ENCODE assay signal across 12 cellular contexts in genomic region chr9:121568541-121569265, GRCh38.
DNase-seq lines count a peak whose midpoint lies in the region; ATAC-seq and TF ChIP-seq lines count a peak whose summit lies in the region.
"Had no signal": no experiment of that assay in that cellular context is flagged by ENCODE, and none has a peak within 500 bp of the region (broad histone marks: within the 10 kb centered on the region; RNA-seq: fewer than 3 reads in every experiment).

No MANE protein-coding gene starts in this region.

- peaks cover 10 to 65% of the 10 kb centered on the region in 2 donors for H3K4me1 ChIP-seq in muscle layer of duodenum (ENCODE audit: control insufficient read depth in 1 of 2, insufficient read depth in 2 of 2, low read length in 2 of 2)
- H3K4me1 ChIP-seq in uterus, result peaks cover 11 to 20% of the 10 kb centered on the region in 2 donors

- no peak for ATAC-seq in GM21360 (IDR thresholded peaks at IDR 0.05; ENCODE audit: unreplicated experiment)
- ATAC-seq: left colon had no signal

- DNase-seq in RPMI7951 (ENCODE audit: low read depth), result peak; percentile 65
- DNase-seq in fibroblast of peridontal ligament (ENCODE audit: extremely low read depth), result peak; percentile 27
- DNase-seq in uterus, result peak; percentile 53 to 57
- no peak for DNase-seq in GM20000 (ENCODE audit: low spot score)
- DNase-seq in activated naive CD4-positive, alpha-beta T cell (lab: John Stamatoyannopoulos, UW), result no peak
- DNase-seq: DND-41, NCI-H2081, RPMI8226, spleen had no signal

- TF ChIP-seq POLR2A in uterus (IDR thresholded peaks at IDR 0.05), result no peak

- H3K27ac ChIP-seq in muscle layer of duodenum (ENCODE audit: low read length) (peak overlapping the region; percentile 81), uterus (peak overlapping the region; percentile 84)

- intact Hi-C loops in uterus (cut with DNase I; ENCODE audit: low total_unique reads), result no loop called here

- H3K9me3 ChIP-seq in muscle layer of duodenum (ENCODE audit: control insufficient read depth in 1 of 2, low read length in 2 of 2), result no peaks in the 10 kb centered on the region
- no peaks in the 10 kb centered on the region for H3K9me3 ChIP-seq in uterus
- H3K9me3 ChIP-seq: spleen had no signal

- H3K4me3 ChIP-seq in muscle layer of duodenum (ENCODE audit: low read depth in 1 of 2, low read length in 2 of 2) (peak overlapping the region; percentile 44 to 73), uterus (no peak overlapping the region)
- H3K4me3 ChIP-seq: spleen had no signal

- H3K27me3 ChIP-seq in muscle layer of duodenum (ENCODE audit: low read depth, low read length) (no peaks in the 10 kb centered on the region), uterus (no peaks in the 10 kb centered on the region)

- no peaks in the 10 kb centered on the region for H3K36me3 ChIP-seq in muscle layer of duodenum (ENCODE audit: control insufficient read depth in 1 of 2, insufficient read depth in 2 of 2, low read length in 2 of 2)
- H3K36me3 ChIP-seq in uterus, result no peaks in the 10 kb centered on the region
- H3K36me3 ChIP-seq: spleen had no signal

- TF ChIP-seq CTCF in uterus (IDR thresholded peaks at IDR 0.05) (no peak), GM20000 (IDR thresholded peaks at IDR 0.05; ENCODE audit: extremely low read depth, missing control alignments) (no peak)

Comparison
In these comparisons a context has a peak if more than half of its experiments do, and no peak if none do; other contexts are left out.
1. DNase-seq: peak in RPMI7951 (single experiment), fibroblast of peridontal ligament (single experiment) and uterus (2 of 2); none in GM20000 (single experiment) and activated naive CD4-positive, alpha-beta T cell (0 of 4).
2. H3K4me3 ChIP-seq: peak in muscle layer of duodenum (2 of 2); none in uterus (0 of 2).